ENCODE assay signal across 9 cellular contexts in genomic region chr1:91523462-91523861, GRCh38. TPM values are rescaled to one million over a fixed set of nuclear protein-coding genes. Genes with fewer than 3 reads are reported as not detected.
DNase-seq lines count a peak whose midpoint lies in the region; ATAC-seq and TF ChIP-seq lines count a peak whose summit lies in the region.
"Had no signal": no experiment of that assay in that cellular context is flagged by ENCODE, and none has a peak within 500 bp of the region (broad histone marks: within the 10 kb centered on the region; RNA-seq: fewer than 3 reads in every experiment).

No MANE protein-coding gene starts in this region.

- CTCF ChIA-PET in activated CD8-positive, alpha-beta T cell treated with anti-CD3 and anti-CD28 coated beads, Interleukin-2, amount 10 ng/mL, durations not matched to agents 7 days and 5 days (lab: Charles Lee): interaction anchor here (0.8 to 2.3 kb wide), 8 partner anchors 11 to 403 kb away, joined by 3 to 18 read pairs (median 6); no protein-coding TSS in a partner anchor

- H3K36me3 Mint-ChIP-seq in activated T-cell treated with anti-CD3 and anti-CD28 coated beads, Interleukin-2, amount 50 U/mL, for 24 hours (ENCODE audit: low read depth): peaks cover 54% of the 10 kb centered on the region
- peaks cover 33% of the 10 kb centered on the region for H3K36me3 Mint-ChIP-seq in activated CD8-positive, alpha-beta T cell treated with anti-CD3 and anti-CD28 coated beads, Interleukin-2, amount 10 ng/mL, durations not matched to agents 7 days and 5 days (ENCODE audit: low read depth)

- H3K27me3 ChIP-seq in right lobe of liver: no peaks in the 10 kb centered on the region
- no peaks in the 10 kb centered on the region for H3K27me3 ChIP-seq in left ventricle myocardium inferior (ENCODE audit: low read depth)

- no peak overlapping the region for H3K4me3 ChIP-seq in right lobe of liver
- no peak overlapping the region for H3K4me3 ChIP-seq in left ventricle myocardium inferior

- H3K27ac Mint-ChIP-seq in activated T-cell treated with anti-CD3 and anti-CD28 coated beads, Interleukin-2, amount 50 U/mL, for 24 hours: peak overlapping the region; percentile 74
- peak overlapping the region; percentile 21 for H3K27ac Mint-ChIP-seq in activated CD8-positive, alpha-beta T cell treated with anti-CD3 and anti-CD28 coated beads, Interleukin-2, amount 10 ng/mL, durations not matched to agents 7 days and 5 days
- H3K27ac Mint-ChIP-seq: B cell had no signal

- no peaks in the 10 kb centered on the region for H3K4me1 ChIP-seq in right lobe of liver
- H3K4me1 ChIP-seq in left ventricle myocardium inferior: peaks cover 6% of the 10 kb centered on the region

- H3K9me3 ChIP-seq in right lobe of liver (no peaks in the 10 kb centered on the region), left ventricle myocardium inferior (replicated peaks) (no peaks in the 10 kb centered on the region)

- TF ChIP-seq POLR2A in right lobe of liver (IDR thresholded peaks at IDR 0.05): no peak

- H3K4me1 Mint-ChIP-seq in activated T-cell treated with anti-CD3 and anti-CD28 coated beads, Interleukin-2, amount 50 U/mL, for 24 hours (ENCODE audit: low read depth): peaks cover 34% of the 10 kb centered on the region
- peaks cover 21% of the 10 kb centered on the region for H3K4me1 Mint-ChIP-seq in activated CD8-positive, alpha-beta T cell treated with anti-CD3 and anti-CD28 coated beads, Interleukin-2, amount 10 ng/mL, durations not matched to agents 7 days and 5 days (ENCODE audit: low read depth)
- H3K4me1 Mint-ChIP-seq: B cell had no signal

- TF ChIP-seq CTCF in right lobe of liver (IDR thresholded peaks at IDR 0.05): no peak
- TF ChIP-seq CTCF in left ventricle myocardium inferior (IDR thresholded peaks at IDR 0.05; ENCODE audit: borderline replicate concordance): no peak

- ATAC-seq in HG02852 (IDR thresholded peaks at IDR 0.05; ENCODE audit: unreplicated experiment) (peak; percentile 96), right lobe of liver (no peak)
- ATAC-seq in activated CD8-positive, alpha-beta T cell treated with anti-CD3 and anti-CD28 coated beads, Interleukin-2, amount 10 ng/mL, durations not matched to agents 7 days and 5 days: no peak

- no peaks in the 10 kb centered on the region for H3K9me3 Mint-ChIP-seq in activated T-cell treated with anti-CD3 and anti-CD28 coated beads, Interleukin-2, amount 50 U/mL, for 24 hours
- no peaks in the 10 kb centered on the region for H3K9me3 Mint-ChIP-seq in activated CD8-positive, alpha-beta T cell treated with anti-CD3 and anti-CD28 coated beads, Interleukin-2, amount 10 ng/mL, durations not matched to agents 7 days and 5 days (ENCODE audit: insufficient read depth)

- no peaks in the 10 kb centered on the region for H3K36me3 ChIP-seq in right lobe of liver
- no peaks in the 10 kb centered on the region for H3K36me3 ChIP-seq in left ventricle myocardium inferior

- no peak overlapping the region for H3K4me3 Mint-ChIP-seq in activated T-cell treated with anti-CD3 and anti-CD28 coated beads, Interleukin-2, amount 50 U/mL, for 24 hours
- H3K4me3 Mint-ChIP-seq in activated CD8-positive, alpha-beta T cell treated with anti-CD3 and anti-CD28 coated beads, Interleukin-2, amount 10 ng/mL, durations not matched to agents 7 days and 5 days: no peak overlapping the region
- H3K4me3 Mint-ChIP-seq: B cell had no signal

- POLR2A ChIA-PET in activated CD8-positive, alpha-beta T cell treated with anti-CD3 and anti-CD28 coated beads, Interleukin-2, amount 10 ng/mL, durations not matched to agents 7 days and 5 days (lab: Charles Lee): no interaction called here

- H3K27ac ChIP-seq in right lobe of liver (no peak overlapping the region), left ventricle myocardium inferior (replicated peaks) (no peak overlapping the region)

- 83% methylated on average over 1 of the region's 1 CpG for WGBS in right lobe of liver (ENCODE audit: insufficient coverage, low coverage, low lambda C conversion rate, missing lambda C conversion rate)

- no peaks in the 10 kb centered on the region for H3K27me3 Mint-ChIP-seq in activated T-cell treated with anti-CD3 and anti-CD28 coated beads, Interleukin-2, amount 50 U/mL, for 24 hours
- H3K27me3 Mint-ChIP-seq in activated CD8-positive, alpha-beta T cell treated with anti-CD3 and anti-CD28 coated beads, Interleukin-2, amount 10 ng/mL, durations not matched to agents 7 days and 5 days (ENCODE audit: low read depth): no peaks in the 10 kb centered on the region
- H3K27me3 Mint-ChIP-seq: B cell had no signal

- peak; percentile 49 for DNase-seq in activated T-cell treated with anti-CD3 and anti-CD28 coated beads, Interleukin-2, amount 50 U/mL, for 24 hours
- no peak for DNase-seq in activated T-cell treated with anti-CD3 and anti-CD28 coated beads, Interleukin-2, amount 50 U/mL, for 1 hour
- no peak for DNase-seq in activated CD8-positive, alpha-beta T cell treated with anti-CD3 and anti-CD28 coated beads, Interleukin-2, amount 10 ng/mL, durations not matched to agents 7 days and 5 days
- peak; percentile 28 for DNase-seq in stimulated activated CD8-positive, alpha-beta memory T cell treated with anti-CD3 and anti-CD28 coated beads, Interleukin-4, amount 100 ng/mL, for 24 hours (ENCODE audit: low read depth)
- DNase-seq in right lobe of liver: no peak
- DNase-seq in left ventricle myocardium inferior: no peak
- no peak for DNase-seq in AG20443 (ENCODE audit: low spot score)

- intact Hi-C loops in right lobe of liver (cut with DNase I) (no loop called here), left ventricle myocardium inferior (cut with micrococcal nuclease) (no loop called here)

RNA-seq across cellular contexts. Expression of gene CDC7, which starts 22.8 kb away (rescaled TPM):
- total RNA-seq in activated CD8-positive, alpha-beta T cell treated with anti-CD3 and anti-CD28 coated beads, Interleukin-2, amount 10 ng/mL, durations not matched to agents 7 days and 5 days: 10 to 100 TPM; 26.5 to 27.7 TPM
- total RNA-seq in right lobe of liver (1 to 10 TPM in 3 of 6 experiments, under 1 TPM in 3; 0.24 to 2.2 (median 0.92) TPM), left ventricle myocardium inferior (0.60 TPM)

Comparison
In these comparisons a context has a peak if more than half of its experiments do, and no peak if none do; other contexts are left out.
1. DNase-seq: peak in activated T-cell treated with anti-CD3 and anti-CD28 coated beads, Interleukin-2, amount 50 U/mL, for 24 hours (single experiment) and stimulated activated CD8-positive, alpha-beta memory T cell treated with anti-CD3 and anti-CD28 coated beads, Interleukin-4, amount 100 ng/mL, for 24 hours (single experiment); none in activated T-cell treated with anti-CD3 and anti-CD28 coated beads, Interleukin-2, amount 50 U/mL, for 1 hour (single experiment), activated CD8-positive, alpha-beta T cell treated with anti-CD3 and anti-CD28 coated beads, Interleukin-2, amount 10 ng/mL, durations not matched to agents 7 days and 5 days (single experiment), right lobe of liver (0 of 3), left ventricle myocardium inferior (single experiment) and AG20443 (single experiment).
2. RNA of gene CDC7, which starts 22.8 kb away (total RNA-seq): 26.5 to 27.7 TPM in activated CD8-positive, alpha-beta T cell treated with anti-CD3 and anti-CD28 coated beads, Interleukin-2, amount 10 ng/mL, durations not matched to agents 7 days and 5 days; 0.24 to 2.2 TPM in right lobe of liver and 0.60 TPM in left ventricle myocardium inferior (single experiment); every median in the first group is over 4 times any median in the second.